In genomic region chr22:20205464-20205963, GRCh38 we compare ENCODE assay signal across 1 cellular context.
TF ChIP-seq lines count a peak whose summit lies in the region.

No MANE protein-coding gene starts in this region.

TF ChIP-seq in IMR-90, 13 proteins besides CTCF, POLR2A, EP300 and RAD21 (continued from another document):
- TF ChIP-seq, protein P1, sequence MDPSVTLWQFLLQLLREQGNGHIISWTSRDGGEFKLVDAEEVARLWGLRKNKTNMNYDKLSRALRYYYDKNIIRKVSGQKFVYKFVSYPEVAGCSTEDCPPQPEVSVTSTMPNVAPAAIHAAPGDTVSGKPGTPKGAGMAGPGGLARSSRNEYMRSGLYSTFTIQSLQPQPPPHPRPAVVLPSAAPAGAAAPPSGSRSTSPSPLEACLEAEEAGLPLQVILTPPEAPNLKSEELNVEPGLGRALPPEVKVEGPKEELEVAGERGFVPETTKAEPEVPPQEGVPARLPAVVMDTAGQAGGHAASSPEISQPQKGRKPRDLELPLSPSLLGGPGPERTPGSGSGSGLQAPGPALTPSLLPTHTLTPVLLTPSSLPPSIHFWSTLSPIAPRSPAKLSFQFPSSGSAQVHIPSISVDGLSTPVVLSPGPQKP (IDR thresholded peaks at IDR 0.05; ENCODE audit: borderline replicate concordance, low read depth, low read length): no peak
- TF ChIP-seq CEBPB (IDR thresholded peaks at IDR 0.05; ENCODE audit: low read depth, low read length) (no peak), CHD1 (IDR thresholded peaks at IDR 0.05; ENCODE audit: low read depth, low read length) (no peak), RFX5 (IDR thresholded peaks at IDR 0.05; ENCODE audit: low read depth, low read length) (no peak), MXI1 (IDR thresholded peaks at IDR 0.05; ENCODE audit: borderline replicate concordance, low read depth, low read length) (no peak), FOS (IDR thresholded peaks at IDR 0.05; ENCODE audit: low read depth, low read length) (no peak), NFE2L2 (IDR thresholded peaks at IDR 0.05; ENCODE audit: low read depth, low read length) (no peak), SMC3 (IDR thresholded peaks at IDR 0.05; ENCODE audit: low read depth, low read length) (no peak), MAZ (IDR thresholded peaks at IDR 0.05; ENCODE audit: borderline replicate concordance, low read depth, low read length) (no peak), RCOR1 (IDR thresholded peaks at IDR 0.05; ENCODE audit: insufficient replicate concordance, low read length) (no peak), BHLHE40 (IDR thresholded peaks at IDR 0.05; ENCODE audit: low read depth, low read length) (no peak), USF2 (IDR thresholded peaks at IDR 0.05; ENCODE audit: low read depth, low read length) (no peak)
